ENCODE assay signal across 21 cellular contexts in the genomic region with DNA sequence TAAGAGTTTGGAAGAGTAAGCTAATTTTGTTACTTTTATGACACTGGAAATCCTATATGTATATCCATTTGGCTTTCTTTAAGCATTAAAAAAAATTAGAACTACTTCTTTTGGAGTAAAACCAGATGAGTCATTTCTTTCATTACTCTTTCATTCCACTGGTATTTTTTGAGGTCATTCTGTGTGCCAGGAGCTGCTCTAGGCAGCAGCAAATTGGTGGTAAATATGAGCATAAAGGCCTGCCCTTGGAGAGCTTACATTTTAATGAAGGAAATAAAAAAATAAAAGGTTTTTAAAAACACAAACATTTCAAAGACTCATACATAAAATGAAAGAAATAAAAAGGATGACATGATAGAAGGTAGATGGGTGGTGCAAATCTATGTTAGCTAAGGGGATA. TPM values are rescaled to one million over a fixed set of nuclear protein-coding genes. Genes with fewer than 3 reads are reported as not detected.
DNase-seq lines count a peak whose midpoint lies in the region; TF ChIP-seq lines count a peak whose summit lies in the region.
"Had no signal": no experiment of that assay in that cellular context is flagged by ENCODE, and none has a peak within 500 bp of the region (broad histone marks: within the 10 kb centered on the region; RNA-seq: fewer than 3 reads in every experiment).

No MANE protein-coding gene starts in this region.

- H3K36me3 ChIP-seq in mammary epithelial cell (ENCODE audit: insufficient read depth, low read length) (peaks cover 1% of the 10 kb centered on the region), adipocyte (ENCODE audit: control insufficient read depth, insufficient read depth, low read length, severe bottlenecking) (no peaks in the 10 kb centered on the region), smooth muscle cell (ENCODE audit: low read depth) (no peaks in the 10 kb centered on the region), spleen (no peaks in the 10 kb centered on the region)
- H3K36me3 ChIP-seq: colonic mucosa had no signal

- H3K9me3 ChIP-seq in mammary epithelial cell (replicated peaks; ENCODE audit: insufficient read depth, low read length) = peaks cover 8% of the 10 kb centered on the region
- H3K9me3 ChIP-seq in adipocyte (ENCODE audit: control insufficient read depth, low read length) = peaks cover 14% of the 10 kb centered on the region
- peaks cover 6% of the 10 kb centered on the region for H3K9me3 ChIP-seq in smooth muscle cell (replicated peaks; ENCODE audit: low read depth)
- H3K9me3 ChIP-seq in spleen = peaks cover 0 to 46% (median 21%) of the 10 kb centered on the region in 8 donors
- H3K9me3 ChIP-seq: colonic mucosa, psoas muscle had no signal

- BruUV-seq in MCF 10A (replicated peaks; lab: Mats Ljungman, UMichigan) (no TSS peak), mammary epithelial cell (replicated peaks; lab: Mats Ljungman, UMichigan) (no TSS peak)

- H3K79me2 ChIP-seq in mammary epithelial cell (ENCODE audit: insufficient read depth, low read length) (peaks cover 38% of the 10 kb centered on the region), smooth muscle cell (ENCODE audit: low read depth) (peaks cover 39% of the 10 kb centered on the region)

- H3K9ac ChIP-seq in mammary epithelial cell (ENCODE audit: insufficient read depth, low read length) (no peak overlapping the region), adipocyte (ENCODE audit: low read length) (no peak overlapping the region), smooth muscle cell (ENCODE audit: low read depth) (no peak overlapping the region)

- CTCF ChIA-PET in MCF 10A (lab: Yijun Ruan, JAX) = interaction anchor here (0.7 to 4.0 kb wide), 4 partner anchors 11 to 342 kb away, joined by 3 to 14 read pairs (median 4); no protein-coding TSS in a partner anchor
- CTCF ChIA-PET in mammary epithelial cell (lab: Charles Lee; ENCODE audit: low non-redundant PET) = no interaction called here

- H3K9me3 Mint-ChIP-seq in MCF 10A (ENCODE audit: unreplicated experiment) = peaks cover 15% of the 10 kb centered on the region

- H3K4me3 ChIP-seq in mammary epithelial cell (replicated peaks in 1 of 3; ENCODE audit: insufficient read depth in 1 of 3, low read depth in 2 of 3, low read length in 3 of 3) (no peak overlapping the region), adipocyte (ENCODE audit: low read length) (no peak overlapping the region), fibroblast of mammary gland (ENCODE audit: control insufficient read depth, low read depth, low read length) (no peak overlapping the region), smooth muscle cell (no peak overlapping the region), spleen (no peak overlapping the region)
- H3K4me3 ChIP-seq: colonic mucosa, psoas muscle had no signal

- no peak overlapping the region for H2AFZ ChIP-seq in mammary epithelial cell (ENCODE audit: low read depth, low read length)
- no peak overlapping the region for H2AFZ ChIP-seq in smooth muscle cell (ENCODE audit: low read depth)

- H4K20me1 ChIP-seq in mammary epithelial cell (ENCODE audit: insufficient read depth, low read length) = no peaks in the 10 kb centered on the region
- no peaks in the 10 kb centered on the region for H4K20me1 ChIP-seq in smooth muscle cell (ENCODE audit: low read depth)

- in situ Hi-C loops in mammary epithelial cell (cut with MboI; ENCODE audit: low sequenced_read_pairs in 2 of 2) = no loop called here

- no peak for DNase-seq in MCF 10A (ENCODE audit: unreplicated experiment)
- no peak for DNase-seq in mammary epithelial cell
- peak; percentile 24 for DNase-seq in adipocyte (ENCODE audit: low read depth)
- peak; percentile 75 for DNase-seq in fibroblast of mammary gland (ENCODE audit: low read depth)
- no peak for DNase-seq in smooth muscle cell (lab: John Stamatoyannopoulos, UW; ENCODE audit: unreplicated experiment)
- DNase-seq in spleen = no peak
- DNase-seq in activated CD8-positive, alpha-beta memory T cell treated with anti-CD3 and anti-CD28 coated beads, Interleukin-2, amount 50 U/mL, for 48 hours = no peak
- no peak for DNase-seq in NCI-H146 (lab: John Stamatoyannopoulos, UW)
- DNase-seq: activated CD4-positive, alpha-beta memory T cell treated with anti-CD3 and anti-CD28 coated beads for 36 hours; activated naive CD4-positive, alpha-beta T cell treated with anti-CD3 and anti-CD28 coated beads, Interleukin-2, amount 10 ng/mL, durations not matched to agents 7 days and 5 days; activated T-cell treated with anti-CD3 and anti-CD28 coated beads, Interleukin-2, amount 50 U/mL, for 1 hour; colonic mucosa; endodermal cell; NCI-H2029 treated with DMSO at 0.1 percent for 48 hours; NCI-H510A treated with DMSO at 0.1 percent for 48 hours; psoas muscle; Right ventricle myocardium superior; stimulated activated CD4-positive, alpha-beta T cell treated with anti-CD3 and anti-CD28 coated beads, Interleukin-12 subunit alpha, Interleukin-12 subunit beta, amount 100 ng/mL, for 4 hours had no signal

- dilution Hi-C loops in mammary epithelial cell (cut with HindIII; ENCODE audit: low sequenced_read_pairs) = loop anchor here (5.0 kb wide), 1 partner anchor 71 kb away; no protein-coding TSS in a partner anchor

- H3K27me3 Mint-ChIP-seq in MCF 10A (ENCODE audit: insufficient read depth, unreplicated experiment) = no peaks in the 10 kb centered on the region
- H3K27me3 Mint-ChIP-seq: activated CD4-positive, alpha-beta memory T cell treated with anti-CD3 and anti-CD28 coated beads for 36 hours; activated naive CD4-positive, alpha-beta T cell treated with anti-CD3 and anti-CD28 coated beads, Interleukin-2, amount 10 ng/mL, durations not matched to agents 7 days and 5 days had no signal

- no peak for TF ChIP-seq POLR2A in spleen (IDR thresholded peaks at IDR 0.05)

- H3K27me3 ChIP-seq in mammary epithelial cell (ENCODE audit: insufficient read depth, low read length) (no peaks in the 10 kb centered on the region), adipocyte (replicated peaks; ENCODE audit: control insufficient read depth, insufficient read depth, low read length) (no peaks in the 10 kb centered on the region), smooth muscle cell (ENCODE audit: low read depth) (no peaks in the 10 kb centered on the region), spleen (replicated peaks in 1 of 7) (no peaks in the 10 kb centered on the region)
- H3K27me3 ChIP-seq: colonic mucosa had no signal

- no peaks in the 10 kb centered on the region for H3F3A ChIP-seq in smooth muscle cell (ENCODE audit: low read depth)

- POLR2A ChIA-PET in MCF 10A (lab: Yijun Ruan, JAX) = interaction anchor here (1.0 to 1.4 kb wide), 2 partner anchors 13 to 36 kb away, joined by 3 to 4 read pairs; no protein-coding TSS in a partner anchor

- intact Hi-C loops in MCF 10A (cut with micrococcal nuclease) = no loop called here
- intact Hi-C loops in mammary epithelial cell (cut with micrococcal nuclease) = no loop called here
- intact Hi-C loops in spleen (cut with DNase I; ENCODE audit: low total_unique reads) = no loop called here

- no peak overlapping the region for H3K27ac ChIP-seq in mammary epithelial cell (ENCODE audit: insufficient read depth, low read depth, low read length)
- H3K27ac ChIP-seq in smooth muscle cell (ENCODE audit: low read depth) = peak overlapping the region; percentile 31
- H3K27ac ChIP-seq in spleen = no peak overlapping the region
- H3K27ac ChIP-seq: 22Rv1, colonic mucosa, psoas muscle had no signal

- H3K4me3 Mint-ChIP-seq in MCF 10A (ENCODE audit: unreplicated experiment) = no peak overlapping the region
- H3K4me3 Mint-ChIP-seq: activated CD4-positive, alpha-beta memory T cell treated with anti-CD3 and anti-CD28 coated beads for 36 hours; activated naive CD4-positive, alpha-beta T cell treated with anti-CD3 and anti-CD28 coated beads, Interleukin-2, amount 10 ng/mL, durations not matched to agents 7 days and 5 days; CD14-positive monocyte; endodermal cell; neural crest cell had no signal

- peaks cover 15% of the 10 kb centered on the region for H3K4me1 Mint-ChIP-seq in MCF 10A (ENCODE audit: insufficient read depth, unreplicated experiment)
- H3K4me1 Mint-ChIP-seq: activated naive CD4-positive, alpha-beta T cell treated with anti-CD3 and anti-CD28 coated beads, Interleukin-2, amount 10 ng/mL, durations not matched to agents 7 days and 5 days; CD14-positive monocyte had no signal

- peaks cover 11% of the 10 kb centered on the region for H3K36me3 Mint-ChIP-seq in MCF 10A (ENCODE audit: insufficient read depth, unreplicated experiment)
- H3K36me3 Mint-ChIP-seq: activated CD4-positive, alpha-beta memory T cell treated with anti-CD3 and anti-CD28 coated beads for 36 hours; activated naive CD4-positive, alpha-beta T cell treated with anti-CD3 and anti-CD28 coated beads, Interleukin-2, amount 10 ng/mL, durations not matched to agents 7 days and 5 days; CD14-positive monocyte had no signal

- H3K4me1 ChIP-seq in mammary epithelial cell (ENCODE audit: insufficient read depth, low read length) (peaks cover 6% of the 10 kb centered on the region), adipocyte (ENCODE audit: control insufficient read depth, insufficient read depth, low read length) (peaks cover 25% of the 10 kb centered on the region), smooth muscle cell (ENCODE audit: low read depth) (peaks cover 7% of the 10 kb centered on the region), spleen (no peaks in the 10 kb centered on the region)
- H3K4me1 ChIP-seq: colonic mucosa, psoas muscle had no signal

- TF ChIP-seq CTCF in MCF 10A (IDR thresholded peaks at IDR 0.05; ENCODE audit: unreplicated experiment) (no peak), mammary epithelial cell (conservative IDR thresholded peaks at IDR 0.05 in 1 of 2, IDR thresholded peaks at IDR 0.05 in 1 of 2; ENCODE audit: extremely low read depth in 1 of 2, insufficient read depth in 1 of 2, low read depth in 1 of 2, low read length in 2 of 2) (no peak), fibroblast of mammary gland (conservative IDR thresholded peaks at IDR 0.05; ENCODE audit: control insufficient read depth, insufficient read depth, low read depth, low read length) (no peak), smooth muscle cell (IDR thresholded peaks at IDR 0.05; ENCODE audit: borderline replicate concordance, insufficient read depth, poor library complexity, severe bottlenecking) (no peak), spleen (IDR thresholded peaks at IDR 0.05 in 8 of 11, conservative IDR thresholded peaks at IDR 0.05 in 3 of 11) (no peak)

- H3K4me2 ChIP-seq in mammary epithelial cell (ENCODE audit: insufficient read depth, low read depth, low read length) (no peak overlapping the region), smooth muscle cell (no peak overlapping the region)

- H3K27ac Mint-ChIP-seq in MCF 10A (ENCODE audit: low read depth, unreplicated experiment) = peak overlapping the region; percentile 61
- H3K27ac Mint-ChIP-seq: activated CD4-positive, alpha-beta memory T cell treated with anti-CD3 and anti-CD28 coated beads for 36 hours; activated naive CD4-positive, alpha-beta T cell treated with anti-CD3 and anti-CD28 coated beads, Interleukin-2, amount 10 ng/mL, durations not matched to agents 7 days and 5 days; endodermal cell had no signal

RNA-seq across cellular contexts. Expression of a gene that starts 37.4 kb away (rescaled TPM):
- total RNA-seq in MCF 10A (2022) = 9.7 and 10.0 TPM in 2 replicates
- 10 to 100 TPM; 19.5 to 26.5 TPM for total RNA-seq in mammary epithelial cell
- polyA plus RNA-seq in mammary epithelial cell = 15.9 TPM
- 26.2 TPM for polyA minus RNA-seq in mammary epithelial cell
- total RNA-seq in smooth muscle cell = 41.1 and 45.2 TPM in 2 replicates
- polyA plus RNA-seq in smooth muscle cell = 22.6 and 46.6 TPM in 2 replicates
- 1 to 10 TPM; 2.0 to 4.4 (median 3.0) TPM for total RNA-seq in spleen
- under 1 TPM; 0.24 to 0.61 (median 0.26) TPM for polyA plus RNA-seq in spleen

Comparison
In these comparisons a context has a peak if more than half of its experiments do, and no peak if none do; other contexts are left out.
1. DNase-seq: peak in adipocyte (single experiment) and fibroblast of mammary gland (single experiment); none in MCF 10A (single experiment), mammary epithelial cell (single experiment), smooth muscle cell (single experiment), spleen (single experiment), activated CD8-positive, alpha-beta memory T cell treated with anti-CD3 and anti-CD28 coated beads, Interleukin-2, amount 50 U/mL, for 48 hours (single experiment) and NCI-H146 (single experiment).